8 cellular contexts compared by ENCODE assay signal in the genomic region with DNA sequence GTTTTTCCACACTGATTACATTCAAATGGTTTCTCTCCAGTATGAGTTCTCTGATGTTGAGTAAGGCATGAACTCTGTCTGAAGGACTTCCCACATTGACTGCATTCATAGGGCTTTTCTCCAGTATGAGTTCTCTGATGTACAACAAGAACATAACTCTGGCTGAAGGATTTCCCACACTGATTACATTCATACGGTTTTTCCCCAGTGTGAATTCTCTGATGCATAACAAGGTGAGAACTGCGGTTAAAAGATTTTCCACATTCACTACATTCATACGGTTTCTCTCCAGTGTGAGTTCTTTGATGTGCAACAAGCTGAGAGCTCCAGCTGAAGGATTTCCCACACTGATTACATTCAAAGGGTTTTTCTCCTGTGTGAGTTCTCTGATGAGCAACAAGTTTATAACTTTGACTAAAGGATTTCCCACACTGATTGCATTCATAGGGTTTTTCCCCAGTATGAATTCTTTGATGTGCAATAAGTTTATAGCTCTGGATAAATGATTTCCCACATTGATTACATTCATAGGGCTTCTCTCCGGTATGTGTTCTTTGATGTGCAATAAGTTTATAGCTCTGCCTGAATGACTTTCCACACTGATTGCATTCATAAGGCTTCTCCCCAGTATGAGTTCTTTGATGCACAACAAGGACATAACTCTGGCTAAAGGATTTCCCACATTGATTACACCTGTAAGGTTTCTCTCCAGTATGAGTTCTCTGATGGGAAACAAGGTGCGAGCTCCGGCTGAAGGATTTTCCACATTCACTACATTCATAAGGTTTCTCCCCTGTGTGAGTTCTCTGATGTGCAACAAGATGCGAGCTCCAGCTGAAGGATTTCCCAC. TPM values are rescaled to one million over a fixed set of nuclear protein-coding genes. Genes with fewer than 3 reads are reported as not detected.
DNase-seq lines count a peak whose midpoint lies in the region; ATAC-seq and TF ChIP-seq lines count a peak whose summit lies in the region.

No MANE protein-coding gene starts in this region.

- peak overlapping the region; percentile 78 for H3K27ac Mint-ChIP-seq in central memory CD8-positive, alpha-beta T cell (ENCODE audit: low read depth)
- H3K27ac Mint-ChIP-seq in natural killer cell treated with Interleukin-12 subunit alpha and Interleukin-12 subunit beta and Interleukin-15 and Interleukin-18, amount 100 ng/mL, for 72 hours = peak overlapping the region; percentile 67 to 68

- no peak for TF ChIP-seq CTCF in NB4 (IDR thresholded peaks at IDR 0.05; ENCODE audit: low read depth, low read length)

- no peaks in the 10 kb centered on the region for H3K27me3 Mint-ChIP-seq in central memory CD8-positive, alpha-beta T cell
- H3K27me3 Mint-ChIP-seq in natural killer cell treated with Interleukin-12 subunit alpha and Interleukin-12 subunit beta and Interleukin-15 and Interleukin-18, amount 100 ng/mL, for 72 hours = no peaks in the 10 kb centered on the region

- H3K9me3 Mint-ChIP-seq in central memory CD8-positive, alpha-beta T cell = peaks cover 35% of the 10 kb centered on the region
- peaks cover 32% of the 10 kb centered on the region for H3K9me3 Mint-ChIP-seq in natural killer cell treated with Interleukin-12 subunit alpha and Interleukin-12 subunit beta and Interleukin-15 and Interleukin-18, amount 100 ng/mL, for 72 hours

- H3K36me3 Mint-ChIP-seq in central memory CD8-positive, alpha-beta T cell (ENCODE audit: insufficient read depth) = peaks cover 50% of the 10 kb centered on the region
- peaks cover 93% of the 10 kb centered on the region for H3K36me3 Mint-ChIP-seq in natural killer cell treated with Interleukin-12 subunit alpha and Interleukin-12 subunit beta and Interleukin-15 and Interleukin-18, amount 100 ng/mL, for 72 hours

- no peak for TF ChIP-seq POLR2A in NB4 (IDR thresholded peaks at IDR 0.05; ENCODE audit: extremely low read depth, insufficient read length)

- no peaks in the 10 kb centered on the region for H3K4me1 Mint-ChIP-seq in central memory CD8-positive, alpha-beta T cell
- H3K4me1 Mint-ChIP-seq in natural killer cell treated with Interleukin-12 subunit alpha and Interleukin-12 subunit beta and Interleukin-15 and Interleukin-18, amount 100 ng/mL, for 72 hours (ENCODE audit: low read depth in 2 of 2) = peaks cover 4 to 5% of the 10 kb centered on the region in 2 donors

- ATAC-seq in central memory CD8-positive, alpha-beta T cell (replicated peaks; ENCODE audit: extremely low read depth, poor library complexity, severe bottlenecking) = no peak
- ATAC-seq in natural killer cell treated with Interleukin-12 subunit alpha and Interleukin-12 subunit beta and Interleukin-15 and Interleukin-18, amount 100 ng/mL, for 72 hours = no peak
- no peak for ATAC-seq in HG03159 (IDR thresholded peaks at IDR 0.05; ENCODE audit: unreplicated experiment)
- no peak for ATAC-seq in esophagus mucosa

- H3K4me3 Mint-ChIP-seq in central memory CD8-positive, alpha-beta T cell = peak overlapping the region; percentile 43
- H3K4me3 Mint-ChIP-seq in natural killer cell treated with Interleukin-12 subunit alpha and Interleukin-12 subunit beta and Interleukin-15 and Interleukin-18, amount 100 ng/mL, for 72 hours = peak overlapping the region; percentile 39

- no peak overlapping the region for H3K4me3 ChIP-seq in NB4 (ENCODE audit: low read depth, low read length)

- DNase-seq in NCI-H82 (lab: John Stamatoyannopoulos, UW) (peak; percentile 56), NCI-H82 treated with DMSO at 0.1 percent for 48 hours (lab: John Stamatoyannopoulos, UW; ENCODE audit: unreplicated experiment) (no peak), NB4 (ENCODE audit: low read depth) (peak; percentile 22), hippocampal formation (lab: John Stamatoyannopoulos, UW) (no peak)
- no peak for DNase-seq in central memory CD8-positive, alpha-beta T cell (ENCODE audit: low spot score in 2 of 2)
- no peak for DNase-seq in natural killer cell treated with Interleukin-12 subunit alpha and Interleukin-12 subunit beta and Interleukin-15 and Interleukin-18, amount 100 ng/mL, for 72 hours (ENCODE audit: low spot score)

RNA-seq across cellular contexts. Expression of gene ZNF180, which starts 23.5 kb away (rescaled TPM):
- 1 to 10 TPM; 9.2 to 9.3 TPM for total RNA-seq in natural killer cell treated with Interleukin-12 subunit alpha and Interleukin-12 subunit beta and Interleukin-15 and Interleukin-18, amount 100 ng/mL, for 72 hours
- 3.4 TPM for total RNA-seq in esophagus mucosa

RNA-seq across cellular contexts. Expression of gene ZNF229, which starts 28.5 kb away (rescaled TPM):
- under 1 TPM in 1 of 2 donors, not detected in 1; 0.24 TPM for total RNA-seq in natural killer cell treated with Interleukin-12 subunit alpha and Interleukin-12 subunit beta and Interleukin-15 and Interleukin-18, amount 100 ng/mL, for 72 hours
- 1.1 TPM for total RNA-seq in esophagus mucosa

RNA-seq across cellular contexts. Expression of gene CEACAM20, which starts 52.7 kb away (rescaled TPM):
- total RNA-seq in natural killer cell treated with Interleukin-12 subunit alpha and Interleukin-12 subunit beta and Interleukin-15 and Interleukin-18, amount 100 ng/mL, for 72 hours = not detected
- not detected for total RNA-seq in esophagus mucosa

Comparison
In these comparisons a context has a peak if more than half of its experiments do, and no peak if none do; other contexts are left out.
1. DNase-seq: peak in NCI-H82 (single experiment) and NB4 (single experiment); none in NCI-H82 treated with DMSO at 0.1 percent for 48 hours (single experiment), central memory CD8-positive, alpha-beta T cell (0 of 2), natural killer cell treated with Interleukin-12 subunit alpha and Interleukin-12 subunit beta and Interleukin-15 and Interleukin-18, amount 100 ng/mL, for 72 hours (single experiment) and hippocampal formation (0 of 2).